In genomic region chr5:150163547-150164059, GRCh38 we compare ENCODE assay signal across 15 cellular contexts. TPM values are rescaled to one million over a fixed set of nuclear protein-coding genes. Genes with fewer than 3 reads are reported as not detected.
DNase-seq lines count a peak whose midpoint lies in the region; ATAC-seq and TF ChIP-seq lines count a peak whose summit lies in the region.
"Had no signal": no experiment of that assay in that cellular context is flagged by ENCODE, and none has a peak within 500 bp of the region (broad histone marks: within the 10 kb centered on the region; RNA-seq: fewer than 3 reads in every experiment).

No MANE protein-coding gene starts in this region.

- peaks cover 15% of the 10 kb centered on the region for H3K36me3 Mint-ChIP-seq in Caco-2 (ENCODE audit: insufficient read depth, unreplicated experiment)
- no peaks in the 10 kb centered on the region for H3K36me3 Mint-ChIP-seq in WTC11

- H3K9me3 Mint-ChIP-seq in Caco-2 (ENCODE audit: unreplicated experiment) = no peaks in the 10 kb centered on the region
- no peaks in the 10 kb centered on the region for H3K9me3 Mint-ChIP-seq in WTC11

- CTCF ChIA-PET in Caco-2 (lab: Charles Lee) = interaction anchor here (1.0 kb wide), 1 partner anchor 12 kb away, joined by 6 read pairs; no protein-coding TSS in a partner anchor
- CTCF ChIA-PET in WTC11 (lab: Charles Lee) = interaction anchor here (1.6 to 3.9 kb wide), 3 partner anchors 12 to 55 kb away, joined by 4 to 23 read pairs (median 6); no protein-coding TSS in a partner anchor

- H3K36me3 ChIP-seq in Caco-2 (ENCODE audit: control insufficient read depth, insufficient read depth, low read length) (no peaks in the 10 kb centered on the region), heart left ventricle (no peaks in the 10 kb centered on the region), sigmoid colon (no peaks in the 10 kb centered on the region)

- no peak for TF ChIP-seq EP300 in sigmoid colon (IDR thresholded peaks at IDR 0.05)

- peaks cover 43% of the 10 kb centered on the region for H3K4me1 ChIP-seq in Caco-2
- peaks cover 0 to 73% (median 49%) of the 10 kb centered on the region in 12 donors for H3K4me1 ChIP-seq in heart left ventricle
- H3K4me1 ChIP-seq in sigmoid colon = peaks cover 0 to 12% (median 2%) of the 10 kb centered on the region in 4 donors

- TF ChIP-seq POLR2A in heart left ventricle (IDR thresholded peaks at IDR 0.05) (no peak), sigmoid colon (IDR thresholded peaks at IDR 0.05) (no peak)

- H3K9me3 ChIP-seq in Caco-2 (no peaks in the 10 kb centered on the region), heart left ventricle (no peaks in the 10 kb centered on the region), sigmoid colon (no peaks in the 10 kb centered on the region)

- H3K27ac Mint-ChIP-seq in Caco-2 (ENCODE audit: unreplicated experiment) (peak overlapping the region; percentile 87), WTC11 (no peak overlapping the region)

- POLR2A ChIA-PET in Caco-2 (lab: Charles Lee) = interaction anchor here (0.5 kb wide), 1 partner anchor 247 kb away, joined by 5 read pairs; no protein-coding TSS in a partner anchor
- POLR2A ChIA-PET in WTC11 (lab: Charles Lee) = interaction anchor here (0.7 kb wide), 1 partner anchor 138 kb away, joined by 5 read pairs; no protein-coding TSS in a partner anchor

- intact Hi-C loops in Caco-2 (cut with micrococcal nuclease; ENCODE audit: unreplicated experiment) (no loop called here), heart left ventricle (cut with DNase I) (loop anchor here in 4 of 10 donors (5.0 to 10.0 kb wide), 4 partner anchors 189 to 274 kb away; partner anchors contain the start of gene TCOF1 (in 1 of the 4)), sigmoid colon (cut with DNase I) (loop anchor here (10.0 kb wide), 1 partner anchor 191 kb away; the partner anchor contains the start of gene TCOF1)

- H3K4me1 Mint-ChIP-seq in Caco-2 (ENCODE audit: low read depth, unreplicated experiment) = peaks cover 48% of the 10 kb centered on the region
- H3K4me1 Mint-ChIP-seq in WTC11 = peaks cover 30% of the 10 kb centered on the region

- ATAC-seq in WTC11 = peak; percentile 17
- ATAC-seq in heart left ventricle = peak; percentile 12 to 59 (median 49)
- ATAC-seq in GM18867 (IDR thresholded peaks at IDR 0.05; ENCODE audit: unreplicated experiment) = no peak
- no peak for ATAC-seq in GM19351 (IDR thresholded peaks at IDR 0.05; ENCODE audit: unreplicated experiment)

- H3K4me3 ChIP-seq in Caco-2 (ENCODE audit: low read depth, low read length) (no peak overlapping the region), heart left ventricle (no peak overlapping the region), sigmoid colon (no peak overlapping the region)
- H3K4me3 ChIP-seq: SK-N-MC had no signal

- H3K27ac ChIP-seq in heart left ventricle = peak overlapping the region; percentile 23 to 94 (median 72)
- H3K27ac ChIP-seq in sigmoid colon = peak overlapping the region; percentile 47 to 64 (median 56)

- no peaks in the 10 kb centered on the region for H3K27me3 ChIP-seq in Caco-2 (replicated peaks; ENCODE audit: control insufficient read depth, insufficient read depth, low read length)
- H3K27me3 ChIP-seq in heart left ventricle = peaks cover 0 to 24% (median 6%) of the 10 kb centered on the region in 9 donors
- H3K27me3 ChIP-seq in sigmoid colon = peaks cover 7 to 25% (median 9%) of the 10 kb centered on the region in 3 donors

- no peak for TF ChIP-seq CTCF in Caco-2 (IDR thresholded peaks at IDR 0.05; ENCODE audit: insufficient read depth in 1 of 2, low read depth in 1 of 2, low read length in 1 of 2, severe bottlenecking in 1 of 2, unreplicated experiment in 1 of 2)
- TF ChIP-seq CTCF in WTC11 (IDR thresholded peaks at IDR 0.05) = no peak
- peak in 5 of 12 donors; percentile 15 to 47 (median 35) for TF ChIP-seq CTCF in heart left ventricle (IDR thresholded peaks at IDR 0.05)
- TF ChIP-seq CTCF in sigmoid colon (IDR thresholded peaks at IDR 0.05) = no peak

- DNase-seq in Caco-2 (peak; percentile 67 to 90), WTC11 (ENCODE audit: low spot score) (peak; percentile 51), heart left ventricle (peak; percentile 76 to 87 (median 82)), sigmoid colon (peak; percentile 89), OCI-M1 (lab: John Stamatoyannopoulos, UW) (no peak), T-helper 9 cell (no peak)
- DNase-seq: Calu3; foreskin melanocyte; NCI-H2227 treated with DMSO at 0.1 percent for 48 hours; stimulated activated naive CD4-positive, alpha-beta T cell had no signal

- BruUV-seq in Caco-2 (replicated peaks; lab: Mats Ljungman, UMichigan) = no TSS peak

- H3K27me3 Mint-ChIP-seq in Caco-2 (ENCODE audit: insufficient read depth, unreplicated experiment) (no peaks in the 10 kb centered on the region), WTC11 (ENCODE audit: low read depth) (peaks cover 67% of the 10 kb centered on the region)

- H3K4me3 Mint-ChIP-seq in Caco-2 (ENCODE audit: unreplicated experiment) (peak overlapping the region; percentile 24), WTC11 (no peak overlapping the region)

- WGBS in heart left ventricle, 4 donors = 37 to 50% (median 44%) methylated on average over 11 to 13 of the region's 13 CpGs
- 10 to 47% methylated on average over 13 of the region's 13 CpGs for WGBS in sigmoid colon, 2 donors

TF ChIP-seq in WTC11, 78 proteins besides CTCF, POLR2A, EP300 and RAD21:
- TF ChIP-seq ZMAT4 (CRISPR knock-in tag; IDR thresholded peaks at IDR 0.05) (no peak), HMGA2 (CRISPR knock-in tag; IDR thresholded peaks at IDR 0.05) (no peak), ETV6 (CRISPR knock-in tag; IDR thresholded peaks at IDR 0.05) (no peak), ZNF425 (CRISPR knock-in tag; conservative IDR thresholded peaks at IDR 0.05) (no peak), ZNF671 (CRISPR knock-in tag; IDR thresholded peaks at IDR 0.05) (no peak), NR3C1 (CRISPR knock-in tag; conservative IDR thresholded peaks at IDR 0.05; ENCODE audit: low read depth) (no peak), RORB (CRISPR knock-in tag; IDR thresholded peaks at IDR 0.05) (no peak), ZBTB21 (CRISPR knock-in tag; IDR thresholded peaks at IDR 0.05; ENCODE audit: borderline replicate concordance) (no peak), ZNF263 (CRISPR knock-in tag; IDR thresholded peaks at IDR 0.05; ENCODE audit: low read depth) (no peak), E2F1 (CRISPR knock-in tag; IDR thresholded peaks at IDR 0.05) (no peak)
TF ChIP-seq in WTC11: peak in this region for 0.

RNA-seq across cellular contexts. Expression of gene CDX1, which starts 3.0 kb away (rescaled TPM):
- total RNA-seq in Caco-2 (2022) (0.29 and 0.65 TPM in 2 replicates), WTC11 (2021) (0.09 to 0.14 TPM (median 0.13 TPM) in 3 replicates), heart left ventricle (under 1 TPM in 2 of 9 donors, not detected in 7; 0.29 TPM), sigmoid colon (1 to 10 TPM in 1 of 4 donors, under 1 TPM in 1, not detected in 2; 0.71 to 1.4 TPM)
- polyA plus RNA-seq in heart left ventricle (under 1 TPM in 1 of 2 donors, not detected in 1; 0.17 TPM), sigmoid colon (100 to 1,000 TPM; 325 to 455 (median 330) TPM)
- total RNA-seq: Calu3 had no signal

RNA-seq across cellular contexts. Expression of gene PDGFRB, which starts 8.0 kb away (rescaled TPM):
- total RNA-seq in Caco-2 (2022) (5.9 and 7.2 TPM in 2 replicates), WTC11 (2021) (5.0 to 7.9 TPM (median 5.1 TPM) in 3 replicates), heart left ventricle (100 to 1,000 TPM in 3 of 9 donors, 10 to 100 TPM in 6; 28.3 to 112 (median 45.6) TPM), sigmoid colon (100 to 1,000 TPM in 1 of 4 donors, 10 to 100 TPM in 3; 54.9 to 104 (median 69.4) TPM)
- polyA plus RNA-seq in heart left ventricle (10 to 100 TPM; 27.6 to 53.1 TPM), sigmoid colon (10 to 100 TPM in 1 of 3 donors, 1 to 10 TPM in 2; 3.9 to 26.7 (median 6.0) TPM)
- total RNA-seq: Calu3 had no signal

RNA-seq across cellular contexts. Expression of gene SLC6A7, which starts 26.3 kb away (rescaled TPM):
- total RNA-seq in Caco-2 (2022) (not detected in 2 replicates), WTC11 (2021) (0.04 TPM in 1 of 3 replicates, not detected in the others), heart left ventricle (not detected), sigmoid colon (not detected)
- polyA plus RNA-seq in heart left ventricle (not detected), sigmoid colon (10 to 100 TPM in 1 of 3 donors, under 1 TPM in 2; 0.46 to 10.8 (median 0.60) TPM)
- total RNA-seq: Calu3, mesenteric fat pad had no signal
- polyA plus RNA-seq: adipose tissue had no signal

Comparison
In these comparisons a context has a peak if more than half of its experiments do, and no peak if none do; other contexts are left out.
1. DNase-seq: peak in Caco-2 (2 of 2), WTC11 (single experiment), heart left ventricle (5 of 5) and sigmoid colon (single experiment); none in OCI-M1 (single experiment) and T-helper 9 cell (single experiment).
2. ATAC-seq: peak in WTC11 (single experiment) and heart left ventricle (4 of 4); none in GM18867 (single experiment) and GM19351 (single experiment).